22 cellular contexts compared by ENCODE assay signal in the genomic region with DNA sequence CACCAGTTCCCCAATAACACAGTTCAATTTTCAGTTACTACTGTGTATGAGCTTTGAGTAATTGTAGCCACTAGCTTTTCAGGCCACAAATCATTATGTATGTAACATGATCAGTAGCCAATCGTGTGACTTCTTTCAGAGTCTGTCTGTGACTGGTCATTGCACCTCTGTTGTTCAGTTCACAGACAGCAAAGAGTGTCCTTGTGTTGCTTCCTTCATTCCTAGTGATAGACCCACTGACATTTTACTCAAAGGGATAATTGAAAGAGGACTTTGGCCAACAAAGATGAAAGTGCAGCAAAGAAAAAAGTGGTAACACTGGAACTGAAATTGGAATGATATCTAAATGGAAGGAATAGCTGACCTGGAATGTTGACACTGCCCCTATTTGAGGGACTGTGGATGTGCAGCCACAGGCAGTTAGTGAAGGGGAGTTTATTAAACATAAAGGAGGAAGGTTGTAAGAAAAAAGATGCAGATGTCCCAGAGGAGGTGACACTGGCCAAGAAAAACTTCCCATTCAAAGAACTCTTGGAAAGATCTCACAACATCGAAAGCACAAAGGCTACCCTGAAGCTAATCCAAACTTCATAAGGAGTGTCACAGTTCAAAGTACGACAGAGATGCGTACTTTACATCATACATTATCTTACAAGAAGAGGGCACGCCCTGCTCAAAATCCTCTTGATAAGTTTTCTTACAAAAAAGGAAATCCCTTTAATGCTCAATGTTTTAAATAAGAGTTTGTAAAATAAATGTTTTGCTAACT. TPM values are rescaled to one million over a fixed set of nuclear protein-coding genes. Genes with fewer than 3 reads are reported as not detected.
A peak's percentile ranks its signal among the peaks of the same experiment; 100 is the strongest.
DNase-seq lines count a peak whose midpoint lies in the region; ATAC-seq and TF ChIP-seq lines count a peak whose summit lies in the region.
"Had no signal": no experiment of that assay in that cellular context is flagged by ENCODE, and none has a peak within 500 bp of the region (broad histone marks: within the 10 kb centered on the region; RNA-seq: fewer than 3 reads in every experiment).

No MANE protein-coding gene starts in this region.

- no peaks in the 10 kb centered on the region for H3K9me3 ChIP-seq in MM.1S (replicated peaks; ENCODE audit: insufficient read depth, low read length)
- H3K9me3 ChIP-seq: Peyer's patch, suprapubic skin had no signal

- no peaks in the 10 kb centered on the region for H3K27me3 Mint-ChIP-seq in activated T-cell treated with anti-CD3 and anti-CD28 coated beads, Interleukin-2, amount 50 U/mL, for 72 hours (ENCODE audit: low read depth)
- no peaks in the 10 kb centered on the region for H3K27me3 Mint-ChIP-seq in effector memory CD8-positive, alpha-beta T cell
- no peaks in the 10 kb centered on the region for H3K27me3 Mint-ChIP-seq in stimulated activated memory B cell treated with anti-CD40 and anti-IgM and Interleukin-4, amounts not matched to agents 10 μg/mL and 1 μg/mL and 100 μg/mL, for 72 hours

- H3K4me3 ChIP-seq in MM.1S (ENCODE audit: low read length), result no peak overlapping the region
- H3K4me3 ChIP-seq: heart left ventricle, Peyer's patch, SK-N-MC, smooth muscle cell, suprapubic skin had no signal

- CTCF ChIA-PET in HEK293T (lab: Yijun Ruan, JAX), result no interaction called here

- POLR2A ChIA-PET in HEK293T (lab: Yijun Ruan, JAX), result no interaction called here

- no peaks in the 10 kb centered on the region for H3K36me3 ChIP-seq in MM.1S (replicated peaks; ENCODE audit: insufficient read depth, low read length)
- H3K36me3 ChIP-seq: heart left ventricle, Peyer's patch, suprapubic skin had no signal

- no peaks in the 10 kb centered on the region for H3K27me3 ChIP-seq in MM.1S (replicated peaks; ENCODE audit: insufficient read depth, low read length)
- H3K27me3 ChIP-seq: heart left ventricle, Peyer's patch, suprapubic skin had no signal

- H3K4me2 ChIP-seq in MM.1S (ENCODE audit: low read depth, low read length), result no peak overlapping the region
- H3K4me2 ChIP-seq: smooth muscle cell had no signal

- H3F3A ChIP-seq in MM.1S (ENCODE audit: insufficient read depth, low read length), result no peaks in the 10 kb centered on the region

- no peak overlapping the region for H2AFZ ChIP-seq in MM.1S (ENCODE audit: low read length)

- DNase-seq in activated T-cell treated with anti-CD3 and anti-CD28 coated beads, Interleukin-2, amount 50 U/mL, for 72 hours, result no peak
- no peak for DNase-seq in activated T-cell treated with anti-CD3 and anti-CD28 coated beads, Interleukin-2, amount 50 U/mL, for 48 hours
- no peak for DNase-seq in HEK293T (ENCODE audit: extremely low spot score)
- no peak for DNase-seq in effector memory CD8-positive, alpha-beta T cell
- DNase-seq in T-helper 2 cell, result no peak
- no peak for DNase-seq in MM.1S
- DNase-seq: AML-193; effector CD8-positive, alpha-beta T cell; heart left ventricle; Karpas-422; NCI-H1105 treated with DMSO at 0.1 percent for 48 hours; NCI-H2107; NCI-H774; nephron progenitor cell; Peyer's patch; stimulated activated CD4-positive, alpha-beta T cell treated with anti-CD3 and anti-CD28 coated beads, Interleukin-4, amount 100 ng/mL, for 4 hours had no signal

- H3K9me3 Mint-ChIP-seq in activated T-cell treated with anti-CD3 and anti-CD28 coated beads, Interleukin-2, amount 50 U/mL, for 72 hours, result peaks cover 0 to 1% of the 10 kb centered on the region in 2 donors
- no peaks in the 10 kb centered on the region for H3K9me3 Mint-ChIP-seq in effector memory CD8-positive, alpha-beta T cell
- no peaks in the 10 kb centered on the region for H3K9me3 Mint-ChIP-seq in stimulated activated memory B cell treated with anti-CD40 and anti-IgM and Interleukin-4, amounts not matched to agents 10 μg/mL and 1 μg/mL and 100 μg/mL, for 72 hours

- no peaks in the 10 kb centered on the region for H3K4me1 ChIP-seq in MM.1S (ENCODE audit: low read length)
- H3K4me1 ChIP-seq: suprapubic skin had no signal

- H3K9ac ChIP-seq in MM.1S (ENCODE audit: low read length), result no peak overlapping the region

- no peaks in the 10 kb centered on the region for H4K20me1 ChIP-seq in MM.1S (ENCODE audit: insufficient read depth, low read length)

- H3K36me3 Mint-ChIP-seq in activated T-cell treated with anti-CD3 and anti-CD28 coated beads, Interleukin-2, amount 50 U/mL, for 72 hours (ENCODE audit: insufficient read depth in 2 of 2), result peaks cover 0 to 3% of the 10 kb centered on the region in 2 donors
- peaks cover 6% of the 10 kb centered on the region for H3K36me3 Mint-ChIP-seq in effector memory CD8-positive, alpha-beta T cell (ENCODE audit: insufficient read depth)
- H3K36me3 Mint-ChIP-seq in stimulated activated memory B cell treated with anti-CD40 and anti-IgM and Interleukin-4, amounts not matched to agents 10 μg/mL and 1 μg/mL and 100 μg/mL, for 72 hours, result peaks cover 30% of the 10 kb centered on the region

- H3K79me2 ChIP-seq in MM.1S (ENCODE audit: low read length), result no peaks in the 10 kb centered on the region

- peaks cover 66% of the 10 kb centered on the region for H3K4me1 Mint-ChIP-seq in activated T-cell treated with anti-CD3 and anti-CD28 coated beads, Interleukin-2, amount 50 U/mL, for 72 hours (ENCODE audit: low read depth)
- H3K4me1 Mint-ChIP-seq in effector memory CD8-positive, alpha-beta T cell (ENCODE audit: low read depth in 2 of 2), result peaks cover 64 to 72% of the 10 kb centered on the region in 2 donors
- H3K4me1 Mint-ChIP-seq in stimulated activated memory B cell treated with anti-CD40 and anti-IgM and Interleukin-4, amounts not matched to agents 10 μg/mL and 1 μg/mL and 100 μg/mL, for 72 hours, result peaks cover 67% of the 10 kb centered on the region
- H3K4me1 Mint-ChIP-seq: nephron progenitor cell had no signal

- ATAC-seq in activated T-cell treated with anti-CD3 and anti-CD28 coated beads, Interleukin-2, amount 50 U/mL, for 72 hours (replicated peaks in 1 of 2), result peak; percentile 49 to 82
- no peak for ATAC-seq in effector memory CD8-positive, alpha-beta T cell (replicated peaks)
- no peak for ATAC-seq in stimulated activated memory B cell treated with anti-CD40 and anti-IgM and Interleukin-4, amounts not matched to agents 10 μg/mL and 1 μg/mL and 100 μg/mL, for 72 hours
- ATAC-seq in HG03342 (IDR thresholded peaks at IDR 0.05; ENCODE audit: unreplicated experiment), result no peak
- ATAC-seq: heart left ventricle had no signal

- peak overlapping the region; percentile 10 for H3K27ac Mint-ChIP-seq in activated T-cell treated with anti-CD3 and anti-CD28 coated beads, Interleukin-2, amount 50 U/mL, for 72 hours
- peak overlapping the region; percentile 38 to 73 for H3K27ac Mint-ChIP-seq in effector memory CD8-positive, alpha-beta T cell
- H3K27ac Mint-ChIP-seq in stimulated activated memory B cell treated with anti-CD40 and anti-IgM and Interleukin-4, amounts not matched to agents 10 μg/mL and 1 μg/mL and 100 μg/mL, for 72 hours, result peak overlapping the region; percentile 10
- H3K27ac Mint-ChIP-seq: nephron progenitor cell, progenitor cell of endocrine pancreas had no signal

- H3K27ac ChIP-seq in MM.1S (ENCODE audit: low read length), result no peak overlapping the region
- H3K27ac ChIP-seq: heart left ventricle, SK-N-MC, suprapubic skin had no signal

- TF ChIP-seq CTCF in MM.1S (IDR thresholded peaks at IDR 0.05; ENCODE audit: low read length), result no peak

- peak overlapping the region in 1 of 2 donors; percentile 63 for H3K4me3 Mint-ChIP-seq in activated T-cell treated with anti-CD3 and anti-CD28 coated beads, Interleukin-2, amount 50 U/mL, for 72 hours
- peak overlapping the region; percentile 19 to 21 for H3K4me3 Mint-ChIP-seq in effector memory CD8-positive, alpha-beta T cell
- no peak overlapping the region for H3K4me3 Mint-ChIP-seq in stimulated activated memory B cell treated with anti-CD40 and anti-IgM and Interleukin-4, amounts not matched to agents 10 μg/mL and 1 μg/mL and 100 μg/mL, for 72 hours
- H3K4me3 Mint-ChIP-seq: nephron progenitor cell had no signal

- H3K9me2 ChIP-seq in MM.1S (replicated peaks; ENCODE audit: insufficient read depth, low read length), result no peaks in the 10 kb centered on the region

TF ChIP-seq in HEK293T, 16 proteins besides CTCF, POLR2A, EP300 and RAD21:
- TF ChIP-seq, protein P1, sequence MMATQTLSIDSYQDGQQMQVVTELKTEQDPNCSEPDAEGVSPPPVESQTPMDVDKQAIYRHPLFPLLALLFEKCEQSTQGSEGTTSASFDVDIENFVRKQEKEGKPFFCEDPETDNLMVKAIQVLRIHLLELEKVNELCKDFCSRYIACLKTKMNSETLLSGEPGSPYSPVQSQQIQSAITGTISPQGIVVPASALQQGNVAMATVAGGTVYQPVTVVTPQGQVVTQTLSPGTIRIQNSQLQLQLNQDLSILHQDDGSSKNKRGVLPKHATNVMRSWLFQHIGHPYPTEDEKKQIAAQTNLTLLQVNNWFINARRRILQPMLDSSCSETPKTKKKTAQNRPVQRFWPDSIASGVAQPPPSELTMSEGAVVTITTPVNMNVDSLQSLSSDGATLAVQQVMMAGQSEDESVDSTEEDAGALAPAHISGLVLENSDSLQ (IDR thresholded peaks at IDR 0.05), result peak; percentile 72
- no peak for TF ChIP-seq SP1 (IDR thresholded peaks at IDR 0.05)

RNA-seq across cellular contexts. Expression of a gene that starts 19.3 kb away (rescaled TPM):
- total RNA-seq in activated T-cell treated with anti-CD3 and anti-CD28 coated beads, Interleukin-2, amount 50 U/mL, for 72 hours, result 10 to 100 TPM; 38.8 to 41.3 TPM

Comparison
In these comparisons a context has a peak if more than half of its experiments do, and no peak if none do; other contexts are left out.
1. ATAC-seq: peak in activated T-cell treated with anti-CD3 and anti-CD28 coated beads, Interleukin-2, amount 50 U/mL, for 72 hours (2 of 2); none in effector memory CD8-positive, alpha-beta T cell (single experiment), stimulated activated memory B cell treated with anti-CD40 and anti-IgM and Interleukin-4, amounts not matched to agents 10 μg/mL and 1 μg/mL and 100 μg/mL, for 72 hours (single experiment) and HG03342 (single experiment).
2. Peak in every context shown above with its lines, with median percentiles within 50 percentile points of each other: H3K27ac Mint-ChIP-seq.